In genomic region chr20:44583179-44583578, GRCh38 we compare ENCODE assay signal across 13 cellular contexts. TPM values are rescaled to one million over a fixed set of nuclear protein-coding genes. Genes with fewer than 3 reads are reported as not detected.
DNase-seq lines count a peak whose midpoint lies in the region; ATAC-seq, FAIRE-seq and TF ChIP-seq lines count a peak whose summit lies in the region.
"Had no signal": no experiment of that assay in that cellular context is flagged by ENCODE, and none has a peak within 500 bp of the region (broad histone marks: within the 10 kb centered on the region; RNA-seq: fewer than 3 reads in every experiment).

No MANE protein-coding gene starts in this region.

- H3K27ac ChIP-seq in adrenal gland (peak overlapping the region in 3 of 5 donors; percentile 70 to 83 (median 81)), right lobe of liver (peak overlapping the region in 2 of 3 donors; percentile 14 to 53), spleen (peak overlapping the region; percentile 82 to 91 (median 84))

- ATAC-seq in right lobe of liver: no peak
- no peak for ATAC-seq in stimulated activated effector memory CD8-positive, alpha-beta T cell treated with anti-CD3 and anti-CD28 coated beads, Interleukin-12 subunit alpha, Interleukin-12 subunit beta, amount 100 ng/mL, for 72 hours
- ATAC-seq: mucosa of descending colon had no signal

- no peak for DNase-seq in GM19239 (ENCODE audit: insufficient read length, low spot score)
- DNase-seq in adrenal gland: no peak
- no peak for DNase-seq in right lobe of liver
- no peak for DNase-seq in spleen
- DNase-seq in stimulated activated effector memory CD8-positive, alpha-beta T cell treated with anti-CD3 and anti-CD28 coated beads, Interleukin-12 subunit alpha, Interleukin-12 subunit beta, amount 100 ng/mL, for 72 hours (ENCODE audit: low spot score in 2 of 2): no peak
- no peak for DNase-seq in mucosa of gallbladder (ENCODE audit: low spot score)
- DNase-seq in central memory CD4-positive, alpha-beta T cell: no peak
- no peak for DNase-seq in activated T-cell treated with anti-CD3 and anti-CD28 coated beads for 4 hours
- DNase-seq: activated CD4-positive, alpha-beta T cell treated with anti-CD3 and anti-CD28 coated beads for 48 hours; activated naive CD8-positive, alpha-beta T cell treated with anti-CD3 and anti-CD28 coated beads, Interleukin-2, amount 10 ng/mL, durations not matched to agents 7 days and 5 days; mucosa of descending colon; NCI-H146 had no signal

- H3K27me3 ChIP-seq in adrenal gland (no peaks in the 10 kb centered on the region), right lobe of liver (no peaks in the 10 kb centered on the region), spleen (replicated peaks in 1 of 7) (no peaks in the 10 kb centered on the region)

- no peak overlapping the region for H3K4me3 Mint-ChIP-seq in stimulated activated effector memory CD8-positive, alpha-beta T cell treated with anti-CD3 and anti-CD28 coated beads, Interleukin-12 subunit alpha, Interleukin-12 subunit beta, amount 100 ng/mL, for 72 hours
- H3K4me3 Mint-ChIP-seq: activated naive CD8-positive, alpha-beta T cell treated with anti-CD3 and anti-CD28 coated beads, Interleukin-2, amount 10 ng/mL, durations not matched to agents 7 days and 5 days had no signal

- TF ChIP-seq POLR2A in adrenal gland (IDR thresholded peaks at IDR 0.05): no peak
- no peak for TF ChIP-seq POLR2A in right lobe of liver (IDR thresholded peaks at IDR 0.05)
- TF ChIP-seq POLR2A in spleen (IDR thresholded peaks at IDR 0.05): no peak

- peaks cover 19% of the 10 kb centered on the region for H3K4me1 Mint-ChIP-seq in stimulated activated effector memory CD8-positive, alpha-beta T cell treated with anti-CD3 and anti-CD28 coated beads, Interleukin-12 subunit alpha, Interleukin-12 subunit beta, amount 100 ng/mL, for 72 hours

- intact Hi-C loops in adrenal gland (cut with DNase I) (no loop called here), right lobe of liver (cut with DNase I) (no loop called here), spleen (cut with DNase I; ENCODE audit: low total_unique reads) (no loop called here)

- H3K4me1 ChIP-seq in adrenal gland (replicated peaks in 1 of 2): peaks cover 32 to 64% of the 10 kb centered on the region in 2 donors
- no peaks in the 10 kb centered on the region for H3K4me1 ChIP-seq in right lobe of liver
- peaks cover 24 to 94% (median 72%) of the 10 kb centered on the region in 6 donors for H3K4me1 ChIP-seq in spleen

- 34 to 52% (median 42%) methylated on average over 1 of the region's 1 CpG for WGBS in adrenal gland, 4 donors
- WGBS in right lobe of liver (ENCODE audit: insufficient coverage, low coverage, low lambda C conversion rate, missing lambda C conversion rate): 64% methylated on average over 1 of the region's 1 CpG
- WGBS in spleen, 5 donors: 43 to 77% (median 44%) methylated on average over 1 of the region's 1 CpG

- no peaks in the 10 kb centered on the region for H3K9me3 Mint-ChIP-seq in stimulated activated effector memory CD8-positive, alpha-beta T cell treated with anti-CD3 and anti-CD28 coated beads, Interleukin-12 subunit alpha, Interleukin-12 subunit beta, amount 100 ng/mL, for 72 hours
- H3K9me3 Mint-ChIP-seq: activated naive CD8-positive, alpha-beta T cell treated with anti-CD3 and anti-CD28 coated beads, Interleukin-2, amount 10 ng/mL, durations not matched to agents 7 days and 5 days had no signal

- H3K4me3 ChIP-seq in adrenal gland: peak overlapping the region in 1 of 4 donors; percentile 50
- no peak overlapping the region for H3K4me3 ChIP-seq in right lobe of liver
- peak overlapping the region; percentile 7 to 64 (median 25) for H3K4me3 ChIP-seq in spleen
- H3K4me3 ChIP-seq: mucosa of descending colon had no signal

- H3K36me3 Mint-ChIP-seq in stimulated activated effector memory CD8-positive, alpha-beta T cell treated with anti-CD3 and anti-CD28 coated beads, Interleukin-12 subunit alpha, Interleukin-12 subunit beta, amount 100 ng/mL, for 72 hours: peaks cover 4% of the 10 kb centered on the region
- H3K36me3 Mint-ChIP-seq: activated naive CD8-positive, alpha-beta T cell treated with anti-CD3 and anti-CD28 coated beads, Interleukin-2, amount 10 ng/mL, durations not matched to agents 7 days and 5 days had no signal

- H3K36me3 ChIP-seq in adrenal gland (replicated peaks in 1 of 2): no peaks in the 10 kb centered on the region
- H3K36me3 ChIP-seq in right lobe of liver: no peaks in the 10 kb centered on the region
- no peaks in the 10 kb centered on the region for H3K36me3 ChIP-seq in spleen

- no peaks in the 10 kb centered on the region for H3K9me3 ChIP-seq in adrenal gland (replicated peaks in 1 of 3)
- no peaks in the 10 kb centered on the region for H3K9me3 ChIP-seq in right lobe of liver
- no peaks in the 10 kb centered on the region for H3K9me3 ChIP-seq in spleen
- H3K9me3 ChIP-seq: mucosa of descending colon had no signal

- no peak for TF ChIP-seq CTCF in adrenal gland (IDR thresholded peaks at IDR 0.05)
- TF ChIP-seq CTCF in right lobe of liver (IDR thresholded peaks at IDR 0.05): no peak
- TF ChIP-seq CTCF in spleen (IDR thresholded peaks at IDR 0.05 in 8 of 11, conservative IDR thresholded peaks at IDR 0.05 in 3 of 11): no peak

- peak; percentile 68 for FAIRE-seq in GM19239 (lab: Jason Lieb, UNC)
- FAIRE-seq: H1 had no signal

- H3K27ac Mint-ChIP-seq in stimulated activated effector memory CD8-positive, alpha-beta T cell treated with anti-CD3 and anti-CD28 coated beads, Interleukin-12 subunit alpha, Interleukin-12 subunit beta, amount 100 ng/mL, for 72 hours: no peak overlapping the region
- H3K27ac Mint-ChIP-seq: activated naive CD8-positive, alpha-beta T cell treated with anti-CD3 and anti-CD28 coated beads, Interleukin-2, amount 10 ng/mL, durations not matched to agents 7 days and 5 days had no signal

RNA-seq across cellular contexts. Expression of gene PKIG, which starts 0.8 kb away (rescaled TPM):
- total RNA-seq in adrenal gland: 100 to 1,000 TPM in 6 of 8 donors, 10 to 100 TPM in 2; 56.1 to 225 (median 149) TPM
- polyA plus RNA-seq in adrenal gland: 100 to 1,000 TPM in 1 of 3 donors, 10 to 100 TPM in 2; 43.9 to 114 (median 98.0) TPM
- 10 to 100 TPM; 11.7 to 31.7 (median 21.8) TPM for total RNA-seq in right lobe of liver
- total RNA-seq in spleen: 10 to 100 TPM; 37.5 to 82.6 (median 47.6) TPM
- polyA plus RNA-seq in spleen: 10 to 100 TPM; 64.6 to 82.1 (median 74.9) TPM
- total RNA-seq in mucosa of gallbladder: 92.0 TPM

Comparison
In these comparisons a context has a peak if more than half of its experiments do, and no peak if none do; other contexts are left out.
1. H3K27ac ChIP-seq: peak in every context shown above with its lines; median percentile 84 in spleen; 81 in adrenal gland; 34 in right lobe of liver.
2. H3K4me3 ChIP-seq: peak in spleen (8 of 8); none in right lobe of liver (0 of 3).